ENCODE assay signal across 19 cellular contexts in genomic region chr9:103188966-103189365, GRCh38.
A peak's percentile ranks its signal among the peaks of the same experiment; 100 is the strongest.
DNase-seq lines count a peak whose midpoint lies in the region; ATAC-seq, FAIRE-seq and TF ChIP-seq lines count a peak whose summit lies in the region.
"Had no signal": no experiment of that assay in that cellular context is flagged by ENCODE, and none has a peak within 500 bp of the region (broad histone marks: within the 10 kb centered on the region; RNA-seq: fewer than 3 reads in every experiment).

No MANE protein-coding gene starts in this region.

- 0 out of 2 replicates have a peak overlapping the region, but pooled peaks have one; percentile 2 for H3K4me2 ChIP-seq in HepG2 (ENCODE audit: low read depth, low read length)
- H3K4me2 ChIP-seq: A549 had no signal

- in situ Hi-C loops in HepG2 (cut with HindIII; ENCODE audit: extremely low pct_ligation_motif_present, low pct_unique_long_range_greater_than_20kb) = no loop called here

- 7% methylated on average over 11 of the region's 11 CpGs for WGBS in HepG2 (ENCODE audit: low lambda C conversion rate)
- 63% methylated on average over 10 of the region's 11 CpGs for WGBS in right lobe of liver (ENCODE audit: insufficient coverage, low coverage, low lambda C conversion rate, missing lambda C conversion rate)
- 4 to 13% methylated on average over 11 of the region's 11 CpGs for WGBS in aorta, 2 donors

- BruUV-seq in HepG2 (replicated peaks; lab: Mats Ljungman, UMichigan) = no TSS peak

- peaks cover 40% of the 10 kb centered on the region for H3K9me3 Mint-ChIP-seq in HFFc6

- TF ChIP-seq POLR2A in HepG2 (IDR thresholded peaks at IDR 0.05; ENCODE audit: insufficient read depth in 1 of 2, low read depth in 2 of 2, low read length in 2 of 2) (no peak), right lobe of liver (IDR thresholded peaks at IDR 0.05) (no peak)

- TF ChIP-seq RAD21 in HepG2 (CRISPR knock-in tag; IDR thresholded peaks at IDR 0.05) = no peak

- TF ChIP-seq EP300 in HepG2 (IDR thresholded peaks at IDR 0.05; ENCODE audit: low read depth in 2 of 2, low read length in 2 of 2) (no peak), HepG2 (CRISPR knock-in tag; IDR thresholded peaks at IDR 0.05; ENCODE audit: borderline replicate concordance) (no peak)

- H3K27me3 ChIP-seq in HepG2 (ENCODE audit: control insufficient read depth in 1 of 2, insufficient read depth in 2 of 2, low read length in 2 of 2) (no peaks in the 10 kb centered on the region), right lobe of liver (no peaks in the 10 kb centered on the region), aorta (ENCODE audit: control insufficient read depth in 1 of 2, insufficient read depth in 2 of 2, low read length in 1 of 2) (no peaks in the 10 kb centered on the region)

- H3K4me3 Mint-ChIP-seq in HFFc6 = no peak overlapping the region
- H3K4me3 Mint-ChIP-seq: B cell had no signal

- POLR2A ChIA-PET in HepG2 (lab: Yijun Ruan, JAX) = no interaction called here

- H3K27ac Mint-ChIP-seq in HFFc6 = no peak overlapping the region
- H3K27ac Mint-ChIP-seq: B cell had no signal

- H3K27me3 Mint-ChIP-seq in HFFc6 (ENCODE audit: insufficient read depth) = no peaks in the 10 kb centered on the region
- H3K27me3 Mint-ChIP-seq: B cell had no signal

- intact Hi-C loops in HepG2 (cut with micrococcal nuclease; ENCODE audit: unreplicated experiment) = no loop called here
- intact Hi-C loops in right lobe of liver (cut with DNase I) = no loop called here
- intact Hi-C loops in aorta (cut with DNase I) = no loop called here
- intact Hi-C loops in left colon (cut with DNase I, micrococcal nuclease) = no loop called here

- no peak for TF ChIP-seq CTCF in HepG2 (CRISPR knock-in tag; IDR thresholded peaks at IDR 0.05)
- no peak for TF ChIP-seq CTCF in right lobe of liver (IDR thresholded peaks at IDR 0.05)
- TF ChIP-seq CTCF in HFFc6 (IDR thresholded peaks at IDR 0.05) = no peak

- H4K20me1 ChIP-seq in HepG2 (ENCODE audit: insufficient read depth, low read length) = no peaks in the 10 kb centered on the region

- 0 out of 3 replicates have a peak, but pooled peaks have one; percentile 23 for ATAC-seq in HepG2
- no peak for ATAC-seq in right lobe of liver
- peak; percentile 60 for ATAC-seq in aorta (ENCODE audit: low FRiP score)
- no peak for ATAC-seq in left colon
- no peak for ATAC-seq in HG03196 (IDR thresholded peaks at IDR 0.05; ENCODE audit: unreplicated experiment)
- ATAC-seq: A549 had no signal

- no peak overlapping the region for H2AFZ ChIP-seq in HepG2 (ENCODE audit: low read length)

- no peak overlapping the region for H3K9ac ChIP-seq in HepG2 (ENCODE audit: insufficient read depth, low read depth, low read length)

- H3K36me3 ChIP-seq in HepG2 (replicated peaks in 1 of 2; ENCODE audit: control insufficient read depth in 1 of 2, insufficient read depth in 2 of 2, low read length in 2 of 2) (no peaks in the 10 kb centered on the region), right lobe of liver (no peaks in the 10 kb centered on the region), aorta (ENCODE audit: control insufficient read depth in 1 of 2, insufficient read depth in 2 of 2, low read length in 1 of 2) (no peaks in the 10 kb centered on the region)

- H3K4me3 ChIP-seq in HepG2 (replicated peaks in 1 of 3; ENCODE audit: insufficient read depth in 1 of 3, low read depth in 2 of 3, low read length in 3 of 3) (no peak overlapping the region), right lobe of liver (no peak overlapping the region), aorta (ENCODE audit: low read length in 2 of 2) (no peak overlapping the region)
- H3K4me3 ChIP-seq: A549 had no signal

- no peaks in the 10 kb centered on the region for H3K79me2 ChIP-seq in HepG2 (ENCODE audit: insufficient read depth, low read length)

- CTCF ChIA-PET in HepG2 (lab: Yijun Ruan, JAX; ENCODE audit: low intra/inter-chr PET ratio, low total read pairs) = no interaction called here

- no peak for FAIRE-seq in HepG2 (lab: Jason Lieb, UNC)
- FAIRE-seq: A549, RCC 7860 had no signal

- H3K4me1 Mint-ChIP-seq in HFFc6 (ENCODE audit: low read depth) = no peaks in the 10 kb centered on the region
- H3K4me1 Mint-ChIP-seq: B cell had no signal

- H3K27ac ChIP-seq in HepG2 (ENCODE audit: extremely low read length, insufficient read depth, low read length) (no peak overlapping the region), right lobe of liver (no peak overlapping the region), aorta (ENCODE audit: low read depth in 1 of 2, low read length in 2 of 2) (peak overlapping the region; percentile 16 to 72)
- H3K27ac ChIP-seq: A549 had no signal

- no peaks in the 10 kb centered on the region for H3K4me1 ChIP-seq in HepG2 (ENCODE audit: insufficient read depth, low read length)
- H3K4me1 ChIP-seq in right lobe of liver = no peaks in the 10 kb centered on the region
- no peaks in the 10 kb centered on the region for H3K4me1 ChIP-seq in aorta (ENCODE audit: control insufficient read depth in 1 of 2, insufficient read depth in 2 of 2, low read length in 2 of 2)
- H3K4me1 ChIP-seq: A549 had no signal

- H3K36me3 Mint-ChIP-seq in HFFc6 (ENCODE audit: low read depth) = 0 out of 2 replicates have a peak, but pooled peaks cover 5% of the 10 kb centered on the region

- no peak for DNase-seq in HepG2 (ENCODE audit: low spot score)
- no peak for DNase-seq in right lobe of liver
- DNase-seq in astrocyte of the hippocampus (ENCODE audit: low read depth, low spot score) = peak; percentile 3
- peak; percentile 2 for DNase-seq in left kidney (ENCODE audit: low read depth, low spot score)
- DNase-seq in aorta = no peak
- DNase-seq in HFFc6 = no peak
- DNase-seq in left colon = no peak
- DNase-seq: EL, HCEC 1CT, Karpas-422, NCI-H1694 treated with DMSO at 0.1 percent for 48 hours, NCI-H2081 treated with DMSO at 0.1 percent for 48 hours, NCI-H2171 treated with DMSO at 0.1 percent for 48 hours, NCI-H526, OCI-M1 had no signal

- H3K9me3 ChIP-seq in HepG2 (ENCODE audit: low read length) (no peaks in the 10 kb centered on the region), right lobe of liver (no peaks in the 10 kb centered on the region), aorta (ENCODE audit: control insufficient read depth, low read length) (no peaks in the 10 kb centered on the region)
- H3K9me3 ChIP-seq: A549 had no signal

TF ChIP-seq in HepG2, 621 proteins besides CTCF, POLR2A, EP300 and RAD21 (continues in another document):
- TF ChIP-seq MTA1 (CRISPR knock-in tag; IDR thresholded peaks at IDR 0.05; ENCODE audit: borderline replicate concordance) (no peak), FOSL1 (CRISPR knock-in tag; IDR thresholded peaks at IDR 0.05; ENCODE audit: borderline replicate concordance) (no peak), TGIF2 (CRISPR knock-in tag; IDR thresholded peaks at IDR 0.05) (no peak), ZNF597 (CRISPR knock-in tag; IDR thresholded peaks at IDR 0.05) (no peak), RFX5 (IDR thresholded peaks at IDR 0.05; ENCODE audit: low read depth, low read length) (no peak), ZNF468 (CRISPR knock-in tag; IDR thresholded peaks at IDR 0.05) (no peak)
- TF ChIP-seq, protein P1, sequence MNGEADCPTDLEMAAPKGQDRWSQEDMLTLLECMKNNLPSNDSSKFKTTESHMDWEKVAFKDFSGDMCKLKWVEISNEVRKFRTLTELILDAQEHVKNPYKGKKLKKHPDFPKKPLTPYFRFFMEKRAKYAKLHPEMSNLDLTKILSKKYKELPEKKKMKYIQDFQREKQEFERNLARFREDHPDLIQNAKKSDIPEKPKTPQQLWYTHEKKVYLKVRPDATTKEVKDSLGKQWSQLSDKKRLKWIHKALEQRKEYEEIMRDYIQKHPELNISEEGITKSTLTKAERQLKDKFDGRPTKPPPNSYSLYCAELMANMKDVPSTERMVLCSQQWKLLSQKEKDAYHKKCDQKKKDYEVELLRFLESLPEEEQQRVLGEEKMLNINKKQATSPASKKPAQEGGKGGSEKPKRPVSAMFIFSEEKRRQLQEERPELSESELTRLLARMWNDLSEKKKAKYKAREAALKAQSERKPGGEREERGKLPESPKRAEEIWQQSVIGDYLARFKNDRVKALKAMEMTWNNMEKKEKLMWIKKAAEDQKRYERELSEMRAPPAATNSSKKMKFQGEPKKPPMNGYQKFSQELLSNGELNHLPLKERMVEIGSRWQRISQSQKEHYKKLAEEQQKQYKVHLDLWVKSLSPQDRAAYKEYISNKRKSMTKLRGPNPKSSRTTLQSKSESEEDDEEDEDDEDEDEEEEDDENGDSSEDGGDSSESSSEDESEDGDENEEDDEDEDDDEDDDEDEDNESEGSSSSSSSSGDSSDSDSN (CRISPR knock-in tag; IDR thresholded peaks at IDR 0.05) = no peak
- TF ChIP-seq, protein P2, sequence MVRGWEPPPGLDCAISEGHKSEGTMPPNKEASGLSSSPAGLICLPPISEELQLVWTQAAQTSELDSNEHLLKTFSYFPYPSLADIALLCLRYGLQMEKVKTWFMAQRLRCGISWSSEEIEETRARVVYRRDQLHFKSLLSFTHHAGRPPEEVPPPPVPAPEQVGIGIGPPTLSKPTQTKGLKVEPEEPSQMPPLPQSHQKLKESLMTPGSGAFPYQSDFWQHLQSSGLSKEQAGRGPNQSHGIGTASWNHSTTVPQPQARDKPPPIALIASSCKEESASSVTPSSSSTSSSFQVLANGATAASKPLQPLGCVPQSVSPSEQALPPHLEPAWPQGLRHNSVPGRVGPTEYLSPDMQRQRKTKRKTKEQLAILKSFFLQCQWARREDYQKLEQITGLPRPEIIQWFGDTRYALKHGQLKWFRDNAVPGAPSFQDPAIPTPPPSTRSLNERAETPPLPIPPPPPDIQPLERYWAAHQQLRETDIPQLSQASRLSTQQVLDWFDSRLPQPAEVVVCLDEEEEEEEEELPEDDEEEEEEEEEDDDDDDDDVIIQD (CRISPR knock-in tag; IDR thresholded peaks at IDR 0.05; ENCODE audit: low read depth) = no peak
- TF ChIP-seq, protein P3, sequence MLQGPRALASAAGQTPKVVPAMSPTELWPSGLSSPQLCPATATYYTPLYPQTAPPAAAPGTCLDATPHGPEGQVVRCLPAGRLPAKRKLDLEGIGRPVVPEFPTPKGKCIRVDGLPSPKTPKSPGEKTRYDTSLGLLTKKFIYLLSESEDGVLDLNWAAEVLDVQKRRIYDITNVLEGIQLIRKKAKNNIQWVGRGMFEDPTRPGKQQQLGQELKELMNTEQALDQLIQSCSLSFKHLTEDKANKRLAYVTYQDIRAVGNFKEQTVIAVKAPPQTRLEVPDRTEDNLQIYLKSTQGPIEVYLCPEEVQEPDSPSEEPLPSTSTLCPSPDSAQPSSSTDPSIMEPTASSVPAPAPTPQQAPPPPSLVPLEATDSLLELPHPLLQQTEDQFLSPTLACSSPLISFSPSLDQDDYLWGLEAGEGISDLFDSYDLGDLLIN (CRISPR knock-in tag; IDR thresholded peaks at IDR 0.05; ENCODE audit: borderline replicate concordance) = no peak

Comparison
In these comparisons a context has a peak if more than half of its experiments do, and no peak if none do; other contexts are left out.
1. ATAC-seq: peak in HepG2 (single experiment) and aorta (single experiment); none in right lobe of liver (0 of 4), left colon (single experiment) and HG03196 (single experiment).
2. DNase-seq: peak in astrocyte of the hippocampus (single experiment) and left kidney (single experiment); none in HepG2 (single experiment), right lobe of liver (0 of 3), aorta (0 of 2), HFFc6 (single experiment) and left colon (0 of 2).
3. H3K27ac ChIP-seq: peak in aorta (2 of 2); none in HepG2 (single experiment) and right lobe of liver (0 of 3).